1 cellular context compared by ENCODE assay signal in the genomic region with DNA sequence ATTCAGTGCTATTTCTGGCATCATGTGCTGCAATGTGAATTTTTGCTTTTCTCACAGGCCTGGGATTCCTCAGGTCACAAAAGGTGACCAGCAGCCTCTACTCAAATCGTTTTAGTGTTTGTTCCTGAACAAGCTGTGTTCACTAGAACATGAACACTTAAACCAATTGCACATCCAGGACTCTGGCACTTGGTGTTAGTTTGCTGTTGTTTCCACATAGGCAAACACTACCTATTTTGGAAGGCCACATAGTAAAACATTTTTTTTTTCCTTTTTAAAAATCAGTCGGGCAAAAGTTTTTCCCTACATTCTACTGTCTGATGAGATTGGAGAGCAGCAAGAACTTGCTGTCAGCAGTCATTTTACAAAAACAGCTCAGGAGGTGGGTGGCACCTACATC.
TF ChIP-seq lines count a peak whose summit lies in the region.

No MANE protein-coding gene starts in this region.

TF ChIP-seq in endothelial cell of umbilical vein, 7 proteins besides CTCF, POLR2A, EP300 and RAD21 (continued from another document):
- no peak for TF ChIP-seq POLR2AphosphoS5 (IDR thresholded peaks at IDR 0.05; ENCODE audit: insufficient read depth, low read depth, low read length)
- TF ChIP-seq JUN (IDR thresholded peaks at IDR 0.05; ENCODE audit: borderline replicate concordance, insufficient read depth, insufficient read length, low read depth), result no peak
- TF ChIP-seq, protein P1, sequence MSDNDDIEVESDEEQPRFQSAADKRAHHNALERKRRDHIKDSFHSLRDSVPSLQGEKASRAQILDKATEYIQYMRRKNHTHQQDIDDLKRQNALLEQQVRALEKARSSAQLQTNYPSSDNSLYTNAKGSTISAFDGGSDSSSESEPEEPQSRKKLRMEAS (IDR thresholded peaks at IDR 0.05; ENCODE audit: insufficient read depth, insufficient read length), result no peak
- TF ChIP-seq EZH2 (IDR thresholded peaks at IDR 0.05; ENCODE audit: borderline replicate concordance, low read depth, low read length, severe bottlenecking), result no peak
- no peak for TF ChIP-seq MYC (IDR thresholded peaks at IDR 0.05; ENCODE audit: low read depth, low read length)
- TF ChIP-seq GATA2 (IDR thresholded peaks at IDR 0.05; ENCODE audit: insufficient read depth, insufficient read length, low read depth, low read length), result no peak
